ENCODE assay signal across 8 cellular contexts in genomic region chr14:94598816-94599655, GRCh38. TPM values are rescaled to one million over a fixed set of nuclear protein-coding genes. Genes with fewer than 3 reads are reported as not detected.
DNase-seq lines count a peak whose midpoint lies in the region; ATAC-seq and TF ChIP-seq lines count a peak whose summit lies in the region.

No MANE protein-coding gene starts in this region.

- H3K27me3 ChIP-seq in H7 (ENCODE audit: control insufficient read depth, insufficient read depth, low read length) = peaks cover 2% of the 10 kb centered on the region; the same call in 1 of the 2 replicates
- no peaks in the 10 kb centered on the region for H3K27me3 ChIP-seq in adrenal gland
- H3K27me3 ChIP-seq in right atrium auricular region = no peaks in the 10 kb centered on the region
- no peaks in the 10 kb centered on the region for H3K27me3 ChIP-seq in sigmoid colon

- H3K27ac ChIP-seq in adrenal gland (peak overlapping the region; percentile 82 to 96 (median 91)), right atrium auricular region (peak overlapping the region; percentile 71 to 80), sigmoid colon (peak overlapping the region; percentile 59 to 74 (median 65))

- H3K9me3 ChIP-seq in adrenal gland (replicated peaks in 1 of 3) (no peaks in the 10 kb centered on the region), right atrium auricular region (no peaks in the 10 kb centered on the region), sigmoid colon (no peaks in the 10 kb centered on the region)

- H3K4me3 ChIP-seq in H7 (ENCODE audit: insufficient read depth, low read depth, low read length) = no peak overlapping the region
- no peak overlapping the region for H3K4me3 ChIP-seq in adrenal gland
- no peak overlapping the region for H3K4me3 ChIP-seq in right atrium auricular region
- no peak overlapping the region for H3K4me3 ChIP-seq in sigmoid colon

- H3K4me1 ChIP-seq in adrenal gland (replicated peaks in 1 of 2) (peaks cover 44 to 50% of the 10 kb centered on the region in 2 donors), right atrium auricular region (peaks cover 0 to 56% of the 10 kb centered on the region in 2 donors), sigmoid colon (peaks cover 0 to 38% (median 30%) of the 10 kb centered on the region in 4 donors)

- TF ChIP-seq EP300 in sigmoid colon (IDR thresholded peaks at IDR 0.05) = peak in 2 of 4 donors; percentile 67 to 95

- no peak for ATAC-seq in HG02571 (IDR thresholded peaks at IDR 0.05; ENCODE audit: unreplicated experiment)
- no peak for ATAC-seq in GM21737 (IDR thresholded peaks at IDR 0.05; ENCODE audit: unreplicated experiment)

- TF ChIP-seq CTCF in adrenal gland (IDR thresholded peaks at IDR 0.05) (peak in 3 of 6 experiments; percentile 1 to 32 (median 26)), right atrium auricular region (IDR thresholded peaks at IDR 0.05) (no peak), sigmoid colon (IDR thresholded peaks at IDR 0.05) (no peak)

- H3K36me3 ChIP-seq in H7 (replicated peaks; ENCODE audit: control insufficient read depth, insufficient read depth, low read length) (no peaks in the 10 kb centered on the region), adrenal gland (replicated peaks in 1 of 2) (no peaks in the 10 kb centered on the region), right atrium auricular region (no peaks in the 10 kb centered on the region), sigmoid colon (no peaks in the 10 kb centered on the region)

- intact Hi-C loops in adrenal gland (cut with DNase I) = no loop called here
- intact Hi-C loops in sigmoid colon (cut with DNase I) = no loop called here

- DNase-seq in H7 = peak; percentile 56
- DNase-seq in adrenal gland = peak; percentile 78 to 95 (median 92)
- DNase-seq in right atrium auricular region (ENCODE audit: low spot score) = peak; percentile 86
- DNase-seq in sigmoid colon = peak; percentile 93
- no peak for DNase-seq in NOMO-1 treated with DMSO at 0.1 percent for 48 hours (lab: John Stamatoyannopoulos, UW; ENCODE audit: unreplicated experiment)
- DNase-seq in NCI-H2227 treated with DMSO at 0.1 percent for 48 hours (lab: John Stamatoyannopoulos, UW) = no peak

- TF ChIP-seq POLR2A in adrenal gland (IDR thresholded peaks at IDR 0.05) = peak in 1 of 2 donors; percentile 69
- TF ChIP-seq POLR2A in sigmoid colon (IDR thresholded peaks at IDR 0.05) = no peak

- 55 to 64% (median 56%) methylated on average over 11 of the region's 11 CpGs for WGBS in adrenal gland, 4 donors
- 14 to 55% methylated on average over 11 of the region's 11 CpGs for WGBS in sigmoid colon, 2 donors

RNA-seq across cellular contexts. Expression of gene SERPINA3, which starts 13.2 kb away (rescaled TPM):
- not detected in 2 replicates for total RNA-seq in H7 (2014; rRNA removed; shearing (Covaris generic))
- total RNA-seq in adrenal gland (100 to 1,000 TPM in 2 of 8 donors, 10 to 100 TPM in 6; 12.0 to 245 (median 39.8) TPM), right atrium auricular region (100 to 1,000 TPM in 1 of 2 donors, 10 to 100 TPM in 1; 57.2 to 330 TPM), sigmoid colon (100 to 1,000 TPM in 1 of 4 donors, 10 to 100 TPM in 3; 80.9 to 233 (median 97.9) TPM)
- polyA plus RNA-seq in adrenal gland (10 to 100 TPM; 10.6 to 39.0 (median 27.6) TPM), sigmoid colon (10 to 100 TPM in 2 of 3 donors, 1 to 10 TPM in 1; 2.3 to 94.5 (median 59.5) TPM)

RNA-seq across cellular contexts. Expression of gene SERPINA5, which starts 17.8 kb away (rescaled TPM):
- total RNA-seq in H7 (2014; rRNA removed; shearing (Covaris generic)) = 1.6 and 2.6 TPM in 2 replicates
- total RNA-seq in adrenal gland (1,000 to 10,000 TPM in 2 of 8 donors, 100 to 1,000 TPM in 6; 374 to 1,055 (median 696) TPM), right atrium auricular region (1 to 10 TPM; 3.3 to 7.7 TPM), sigmoid colon (1 to 10 TPM; 1.4 to 9.3 (median 3.3) TPM)
- polyA plus RNA-seq in adrenal gland (100 to 1,000 TPM in 1 of 3 donors, 10 to 100 TPM in 2; 83.6 to 441 (median 89.2) TPM), sigmoid colon (1 to 10 TPM in 1 of 3 donors, under 1 TPM in 1, not detected in 1; 0.69 to 4.5 TPM)

RNA-seq across cellular contexts. Expression of gene SERPINA4, which starts 37.8 kb away (rescaled TPM):
- total RNA-seq in H7 (2014; rRNA removed; shearing (Covaris generic)) = not detected in 2 replicates
- total RNA-seq in adrenal gland = under 1 TPM in 2 of 8 donors, not detected in 6; 0.11 to 0.31 TPM
- not detected for polyA plus RNA-seq in adrenal gland
- total RNA-seq in right atrium auricular region = not detected
- not detected for total RNA-seq in sigmoid colon
- polyA plus RNA-seq in sigmoid colon = not detected

Comparison
In these comparisons a context has a peak if more than half of its experiments do, and no peak if none do; other contexts are left out.
1. DNase-seq: peak in H7 (single experiment), adrenal gland (7 of 7), right atrium auricular region (single experiment) and sigmoid colon (single experiment); none in NOMO-1 treated with DMSO at 0.1 percent for 48 hours (single experiment) and NCI-H2227 treated with DMSO at 0.1 percent for 48 hours (single experiment).
2. RNA of gene SERPINA3, which starts 13.2 kb away (total RNA-seq): 57.2 to 330 TPM in right atrium auricular region, 80.9 to 233 TPM in sigmoid colon and 12.0 to 245 TPM in adrenal gland; not detected in H7; every median in the first group is over 10 times any median in the second.
3. RNA of gene SERPINA5, which starts 17.8 kb away (total RNA-seq): 374 to 1,055 TPM in adrenal gland; 3.3 to 7.7 TPM in right atrium auricular region, 1.4 to 9.3 TPM in sigmoid colon and 1.6 to 2.6 TPM in H7; every median in the first group is over 10 times any median in the second.
4. Peak in every context shown above with its lines, with median percentiles within 50 percentile points of each other: H3K27ac ChIP-seq.